10 cellular contexts compared by ENCODE assay signal in genomic region chr7:72805526-72806494, GRCh38.
DNase-seq lines count a peak whose midpoint lies in the region; ATAC-seq and TF ChIP-seq lines count a peak whose summit lies in the region.
"Had no signal": no experiment of that assay in that cellular context is flagged by ENCODE, and none has a peak within 500 bp of the region (broad histone marks: within the 10 kb centered on the region; RNA-seq: fewer than 3 reads in every experiment).

No MANE protein-coding gene starts in this region.

- DNase-seq in DMS 273 (lab: John Stamatoyannopoulos, UW; ENCODE audit: unreplicated experiment), result peak; percentile 24
- no peak for DNase-seq in DMS 273 treated with DMSO at 0.1 percent for 48 hours (lab: John Stamatoyannopoulos, UW)
- DNase-seq in SKM-1 (lab: John Stamatoyannopoulos, UW; ENCODE audit: unreplicated experiment), result peak; percentile 86
- DNase-seq in foreskin fibroblast, result peak; percentile 29 to 41
- DNase-seq in superior temporal gyrus (ENCODE audit: extremely low spot score), result peak; percentile 63
- no peak for DNase-seq in NCI-H82 (lab: John Stamatoyannopoulos, UW)
- DNase-seq: activated naive CD8-positive, alpha-beta T cell treated with anti-CD3 and anti-CD28 coated beads, Interleukin-2, amount 50 U/mL, for 24 hours; left cardiac atrium had no signal

- H3K4me3 ChIP-seq in foreskin fibroblast (ENCODE audit: low read depth in 1 of 2, low read length in 2 of 2), result no peak overlapping the region

- no peak for TF ChIP-seq CTCF in foreskin fibroblast (IDR thresholded peaks at IDR 0.05; ENCODE audit: low read depth, low read length)

- ATAC-seq in GM21526 (IDR thresholded peaks at IDR 0.05; ENCODE audit: low FRiP score, unreplicated experiment) (no peak), GM18909 (IDR thresholded peaks at IDR 0.05; ENCODE audit: poor library complexity, unreplicated experiment) (no peak)
- ATAC-seq: activated naive CD8-positive, alpha-beta T cell treated with anti-CD3 and anti-CD28 coated beads, Interleukin-2, amount 50 U/mL, for 24 hours; left cardiac atrium had no signal

Comparison
In these comparisons a context has a peak if more than half of its experiments do, and no peak if none do; other contexts are left out.
1. DNase-seq: peak in DMS 273 (single experiment), SKM-1 (single experiment), foreskin fibroblast (2 of 2) and superior temporal gyrus (single experiment); none in DMS 273 treated with DMSO at 0.1 percent for 48 hours (single experiment) and NCI-H82 (single experiment).